In genomic region chr6:6890400-6890858, GRCh38 we compare ENCODE assay signal across 10 cellular contexts.
DNase-seq lines count a peak whose midpoint lies in the region; ATAC-seq and TF ChIP-seq lines count a peak whose summit lies in the region.
"Had no signal": no experiment of that assay in that cellular context is flagged by ENCODE, and none has a peak within 500 bp of the region (broad histone marks: within the 10 kb centered on the region; RNA-seq: fewer than 3 reads in every experiment).

No MANE protein-coding gene starts in this region.

- no peaks in the 10 kb centered on the region for H3K27me3 ChIP-seq in esophagus (ENCODE audit: control insufficient read depth in 1 of 2, insufficient read depth in 2 of 2, low read length in 2 of 2)

- no peak overlapping the region for H3K4me3 ChIP-seq in esophagus (ENCODE audit: low read depth in 1 of 2, low read length in 2 of 2)

- H3K4me1 Mint-ChIP-seq in neural crest cell: peaks cover 6% of the 10 kb centered on the region

- peak overlapping the region; percentile 60 to 94 for H3K27ac ChIP-seq in esophagus (ENCODE audit: low read depth in 2 of 2, low read length in 1 of 2)

- DNase-seq in D341Med (ENCODE audit: low spot score): peak; percentile 61
- peak; percentile 46 for DNase-seq in NOMO-1 treated with dmso at 0.1 percent for 144 hours (lab: John Stamatoyannopoulos, UW; ENCODE audit: unreplicated experiment)
- peak; percentile 12 for DNase-seq in neural crest cell (ENCODE audit: low read depth, low spot score)
- no peak for DNase-seq in NCI-H1092 (lab: John Stamatoyannopoulos, UW)
- no peak for DNase-seq in stimulated activated CD4-positive, alpha-beta T cell treated with anti-CD3 and anti-CD28 coated beads, Interleukin-15, amount 100 ng/mL, for 24 hours
- DNase-seq in activated naive CD4-positive, alpha-beta T cell treated with Interleukin-2 at 50 U/mL for 16 hours: no peak
- DNase-seq: activated T-cell treated with anti-CD3 and anti-CD28 coated beads for 4 hours, DND-41 had no signal

- peaks cover 3 to 15% of the 10 kb centered on the region in 2 donors for H3K4me1 ChIP-seq in esophagus (ENCODE audit: control insufficient read depth in 2 of 2, insufficient read depth in 2 of 2, low read length in 1 of 2)

- ATAC-seq in GM19328 (IDR thresholded peaks at IDR 0.05; ENCODE audit: unreplicated experiment): no peak

- H3K36me3 Mint-ChIP-seq in neural crest cell (ENCODE audit: low read depth): no peaks in the 10 kb centered on the region

- 19 to 44% methylated on average over 6 of the region's 6 CpGs for WGBS in esophagus, 2 donors

- TF ChIP-seq CTCF in neural crest cell (conservative IDR thresholded peaks at IDR 0.05): no peak

- no peaks in the 10 kb centered on the region for H3K36me3 ChIP-seq in esophagus (ENCODE audit: control insufficient read depth in 2 of 2, insufficient read depth in 2 of 2, low read length in 1 of 2)

- no peaks in the 10 kb centered on the region for H3K9me3 ChIP-seq in esophagus (ENCODE audit: control insufficient read depth in 2 of 2, insufficient read depth in 1 of 2, low read depth in 1 of 2, low read length in 1 of 2)

- no peaks in the 10 kb centered on the region for H3K9me3 Mint-ChIP-seq in neural crest cell

- H3K27ac Mint-ChIP-seq in neural crest cell (ENCODE audit: unreplicated experiment): no peak overlapping the region

- no peak overlapping the region for H3K4me3 Mint-ChIP-seq in neural crest cell

- H3K27me3 Mint-ChIP-seq in neural crest cell (ENCODE audit: low read depth): no peaks in the 10 kb centered on the region

Comparison
In these comparisons a context has a peak if more than half of its experiments do, and no peak if none do; other contexts are left out.
1. DNase-seq: peak in D341Med (single experiment), NOMO-1 treated with dmso at 0.1 percent for 144 hours (single experiment) and neural crest cell (single experiment); none in NCI-H1092 (single experiment), stimulated activated CD4-positive, alpha-beta T cell treated with anti-CD3 and anti-CD28 coated beads, Interleukin-15, amount 100 ng/mL, for 24 hours (single experiment) and activated naive CD4-positive, alpha-beta T cell treated with Interleukin-2 at 50 U/mL for 16 hours (single experiment).